In the genomic region with DNA sequence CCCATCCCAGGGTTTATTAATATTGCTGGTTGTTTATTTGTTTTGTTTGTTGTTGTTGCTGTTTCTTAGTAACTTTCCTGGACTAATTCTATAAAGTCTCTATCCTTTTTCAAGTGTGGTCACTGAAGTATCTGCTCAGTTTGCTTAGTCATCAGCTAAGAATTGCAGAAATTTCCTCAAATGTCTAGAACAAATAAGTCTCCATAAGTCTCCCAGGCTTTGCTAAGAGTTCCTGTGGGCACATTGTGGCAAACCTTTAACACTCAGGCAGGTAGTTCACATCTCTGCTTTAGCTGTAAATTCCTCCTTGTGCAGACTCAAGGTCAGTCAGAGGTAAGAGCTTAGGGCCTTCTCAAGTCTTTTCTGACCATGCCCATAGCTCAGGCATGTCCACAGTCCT, we compare ENCODE assay signal across 13 cellular contexts. TPM values are rescaled to one million over a fixed set of nuclear protein-coding genes. Genes with fewer than 3 reads are reported as not detected.
DNase-seq lines count a peak whose midpoint lies in the region; ATAC-seq and TF ChIP-seq lines count a peak whose summit lies in the region.
"Had no signal": no experiment of that assay in that cellular context is flagged by ENCODE, and none has a peak within 500 bp of the region (broad histone marks: within the 10 kb centered on the region; RNA-seq: fewer than 3 reads in every experiment).

No MANE protein-coding gene starts in this region.

- H3K27ac ChIP-seq in epithelial cell of prostate, result no peak overlapping the region

- H3K27me3 Mint-ChIP-seq in osteocyte (ENCODE audit: unreplicated experiment) (no peaks in the 10 kb centered on the region), type B pancreatic cell (peaks cover 5% of the 10 kb centered on the region)

- H3K4me1 Mint-ChIP-seq in osteocyte (ENCODE audit: unreplicated experiment) (peaks cover 13% of the 10 kb centered on the region), type B pancreatic cell (ENCODE audit: unreplicated experiment) (no peaks in the 10 kb centered on the region)

- peak; percentile 95 for DNase-seq in ELR (ENCODE audit: low read depth)
- DNase-seq in RKO (ENCODE audit: low spot score), result peak; percentile 38
- peak; percentile 24 for DNase-seq in epithelial cell of prostate (ENCODE audit: low read depth, low spot score)
- no peak for DNase-seq in osteocyte (ENCODE audit: extremely low spot score, unreplicated experiment)
- DNase-seq in type B pancreatic cell (ENCODE audit: extremely low spot score, unreplicated experiment), result no peak
- no peak for DNase-seq in GM13976 (ENCODE audit: low spot score)
- DNase-seq in cerebellar cortex (ENCODE audit: low spot score), result no peak
- DNase-seq: activated naive CD4-positive, alpha-beta T cell treated with anti-CD3 and anti-CD28 coated beads, Interleukin-2, amount 50 U/mL, for 16 hours; Karpas-422; stimulated activated CD4-positive, alpha-beta T cell treated with anti-CD3 and anti-CD28 coated beads, Interleukin-1b, Interleukin-23, amount 100 ng/mL, for 48 hours had no signal

- H3K27ac Mint-ChIP-seq in osteocyte (ENCODE audit: unreplicated experiment) (peak overlapping the region; percentile 19), type B pancreatic cell (no peak overlapping the region)

- TF ChIP-seq CTCF in osteocyte (IDR thresholded peaks at IDR 0.05), result no peak
- no peak for TF ChIP-seq CTCF in type B pancreatic cell (conservative IDR thresholded peaks at IDR 0.05)
- no peak for TF ChIP-seq CTCF in GM13976 (IDR thresholded peaks at IDR 0.05; ENCODE audit: borderline replicate concordance, control extremely low read depth, extremely low read depth, insufficient read depth, missing control alignments)

- in situ Hi-C loops in GM13976 (cut with MboI; ENCODE audit: low sequenced_read_pairs, unreplicated experiment), result no loop called here

- no peak for ATAC-seq in GM18907 (IDR thresholded peaks at IDR 0.05; ENCODE audit: unreplicated experiment)

- H3K9me3 Mint-ChIP-seq in osteocyte (ENCODE audit: unreplicated experiment), result peaks cover 12% of the 10 kb centered on the region
- H3K9me3 Mint-ChIP-seq in type B pancreatic cell, result peaks cover under 1% of the 10 kb centered on the region

- H3K4me3 Mint-ChIP-seq in osteocyte (ENCODE audit: unreplicated experiment) (no peak overlapping the region), type B pancreatic cell (no peak overlapping the region)

- peaks cover 3% of the 10 kb centered on the region for H3K36me3 Mint-ChIP-seq in osteocyte (ENCODE audit: unreplicated experiment)
- H3K36me3 Mint-ChIP-seq in type B pancreatic cell, result no peaks in the 10 kb centered on the region

RNA-seq across cellular contexts. Expression of a gene that starts 38.9 kb away (rescaled TPM):
- total RNA-seq in osteocyte (not detected in 2 replicates), type B pancreatic cell (ENCODE audit: low replicate concordance) (not detected in 2 replicates)
- total RNA-seq: NCI-H460, omental fat pad had no signal

Comparison
In these comparisons a context has a peak if more than half of its experiments do, and no peak if none do; other contexts are left out.
1. DNase-seq: peak in ELR (single experiment), RKO (single experiment) and epithelial cell of prostate (single experiment); none in osteocyte (single experiment), type B pancreatic cell (single experiment), GM13976 (single experiment) and cerebellar cortex (single experiment).